Comparison of ENCODE assay signal across 6 cellular contexts in genomic region chr2:241150660-241151530, GRCh38.
A peak's percentile ranks its signal among the peaks of the same experiment; 100 is the strongest.
DNase-seq lines count a peak whose midpoint lies in the region; ATAC-seq lines count a peak whose summit lies in the region.

No MANE protein-coding gene starts in this region.

- H3K4me3 ChIP-seq in effector memory CD4-positive, alpha-beta T cell (ENCODE audit: insufficient read depth, low read depth, low read length, poor library complexity, severe bottlenecking) = peak overlapping the region; percentile 92

- H3K27ac ChIP-seq in effector memory CD4-positive, alpha-beta T cell (ENCODE audit: insufficient read depth, low read length, poor library complexity, severe bottlenecking) = peak overlapping the region; percentile 72

- ATAC-seq in HG03039 (IDR thresholded peaks at IDR 0.05; ENCODE audit: unreplicated experiment) = no peak

- DNase-seq in DMS53 (lab: John Stamatoyannopoulos, UW) (peak; percentile 37), DMS53 treated with DMSO at 0.1 percent for 48 hours (lab: John Stamatoyannopoulos, UW; ENCODE audit: unreplicated experiment) (no peak), posterior cingulate gyrus (peak in 9 of 10 donors; percentile 28 to 89 (median 48)), NCI-H2227 (lab: John Stamatoyannopoulos, UW; ENCODE audit: unreplicated experiment) (no peak)
- DNase-seq in effector memory CD4-positive, alpha-beta T cell = no peak

- H3K4me1 ChIP-seq in effector memory CD4-positive, alpha-beta T cell (ENCODE audit: control insufficient read depth, insufficient read depth, low read length, poor library complexity, severe bottlenecking) = peaks cover 17% of the 10 kb centered on the region

- intact Hi-C loops in posterior cingulate gyrus (cut with DNase I) = loop anchor here (2.0 to 10.0 kb wide), 2 partner anchors 48 to 84 kb away; partner anchors contain the start of gene MTERF4

- H3K36me3 ChIP-seq in effector memory CD4-positive, alpha-beta T cell (ENCODE audit: control insufficient read depth, insufficient read depth, low read length) = no peaks in the 10 kb centered on the region

- no peaks in the 10 kb centered on the region for H3K9me3 ChIP-seq in effector memory CD4-positive, alpha-beta T cell (ENCODE audit: control insufficient read depth, low read length)

- no peaks in the 10 kb centered on the region for H3K27me3 ChIP-seq in effector memory CD4-positive, alpha-beta T cell (replicated peaks; ENCODE audit: control insufficient read depth, insufficient read depth, low read length, poor library complexity, severe bottlenecking)

Comparison
In these comparisons a context has a peak if more than half of its experiments do, and no peak if none do; other contexts are left out.
1. DNase-seq: peak in DMS53 (single experiment) and posterior cingulate gyrus (9 of 10); none in DMS53 treated with DMSO at 0.1 percent for 48 hours (single experiment), effector memory CD4-positive, alpha-beta T cell (0 of 3) and NCI-H2227 (single experiment).